ENCODE assay signal across 17 cellular contexts in genomic region chr4:129364747-129365452, GRCh38.
A peak's percentile ranks its signal among the peaks of the same experiment; 100 is the strongest.
DNase-seq lines count a peak whose midpoint lies in the region; ATAC-seq and TF ChIP-seq lines count a peak whose summit lies in the region.
"Had no signal": no experiment of that assay in that cellular context is flagged by ENCODE, and none has a peak within 500 bp of the region (broad histone marks: within the 10 kb centered on the region; RNA-seq: fewer than 3 reads in every experiment).

No MANE protein-coding gene starts in this region.

- no peaks in the 10 kb centered on the region for H3K27me3 Mint-ChIP-seq in activated CD4-positive, alpha-beta T cell treated with anti-CD3 and anti-CD28 coated beads, Interleukin-2, amount 10 ng/mL, durations not matched to agents 24 days and 14 days

- H3K23ac ChIP-seq in neuronal stem cell (ENCODE audit: low read depth, low read length, poor library complexity) = no peak overlapping the region

- no peak overlapping the region for H3K4ac ChIP-seq in neuronal stem cell (ENCODE audit: low read length)

- H3K27ac Mint-ChIP-seq in activated CD4-positive, alpha-beta T cell treated with anti-CD3 and anti-CD28 coated beads, Interleukin-2, amount 10 ng/mL, durations not matched to agents 24 days and 14 days = no peak overlapping the region

- H3K14ac ChIP-seq in neuronal stem cell (ENCODE audit: low read length) = no peak overlapping the region

- intact Hi-C loops in activated CD4-positive, alpha-beta T cell treated with anti-CD3 and anti-CD28 coated beads, Interleukin-2, amount 10 ng/mL, durations not matched to agents 24 days and 14 days (cut with micrococcal nuclease) = no loop called here
- intact Hi-C loops in sciatic nerve (cut with DNase I) = no loop called here

- H4K91ac ChIP-seq in neuronal stem cell (ENCODE audit: low read depth, low read length, poor library complexity) = no peak overlapping the region

- no peaks in the 10 kb centered on the region for H3K4me1 Mint-ChIP-seq in activated CD4-positive, alpha-beta T cell treated with anti-CD3 and anti-CD28 coated beads, Interleukin-2, amount 10 ng/mL, durations not matched to agents 24 days and 14 days

- no peak overlapping the region for H3K27ac ChIP-seq in neuronal stem cell (replicated peaks; ENCODE audit: low read length)
- H3K27ac ChIP-seq: BLaER1 treated with 17β-estradiol and CSF1 and Interleukin-3, amounts not matched to agents 10 nM and 100 nM; SJCRH30 had no signal

- no peaks in the 10 kb centered on the region for H3K9me3 Mint-ChIP-seq in activated CD4-positive, alpha-beta T cell treated with anti-CD3 and anti-CD28 coated beads, Interleukin-2, amount 10 ng/mL, durations not matched to agents 24 days and 14 days

- no peak for TF ChIP-seq CTCF in GM12865 (IDR thresholded peaks at IDR 0.05; ENCODE audit: insufficient read depth, low read depth, low read length, missing control alignments)

- H2BK5ac ChIP-seq in neuronal stem cell (ENCODE audit: low read length) = no peak overlapping the region

- H4K8ac ChIP-seq in neuronal stem cell (ENCODE audit: low read depth, low read length) = no peak overlapping the region

- ATAC-seq in sciatic nerve (peak; percentile 45), HG02938 (IDR thresholded peaks at IDR 0.05; ENCODE audit: unreplicated experiment) (no peak)

- no peaks in the 10 kb centered on the region for H3K79me1 ChIP-seq in neuronal stem cell (ENCODE audit: low read depth, low read length)

- no peak overlapping the region for H3K9ac ChIP-seq in neuronal stem cell (ENCODE audit: low read depth, low read length, poor library complexity)
- H3K9ac ChIP-seq: BLaER1 treated with 17β-estradiol and CSF1 and Interleukin-3, amounts not matched to agents 10 nM and 100 nM had no signal

- H3K4me2 ChIP-seq in neuronal stem cell (ENCODE audit: insufficient read depth, low read length, poor library complexity, severe bottlenecking) = no peak overlapping the region

- H2BK120ac ChIP-seq in neuronal stem cell (ENCODE audit: low read depth, low read length) = no peak overlapping the region

- no peak overlapping the region for H3K4me3 ChIP-seq in GM12865 (ENCODE audit: low read depth, low read length)
- H3K4me3 ChIP-seq in neuronal stem cell (ENCODE audit: low read length in 2 of 2) = no peak overlapping the region
- H3K4me3 ChIP-seq: BLaER1 treated with 17β-estradiol and CSF1 and Interleukin-3, amounts not matched to agents 10 nM and 100 nM; SJCRH30 had no signal

- H3K9me3 ChIP-seq in neuronal stem cell (replicated peaks in 1 of 2; ENCODE audit: control insufficient read depth in 2 of 2, insufficient read depth in 1 of 2, low read depth in 1 of 2, low read length in 2 of 2) = no peaks in the 10 kb centered on the region
- H3K9me3 ChIP-seq: BLaER1 treated with 17β-estradiol and CSF1 and Interleukin-3, amounts not matched to agents 10 nM and 100 nM; SJCRH30 had no signal

- H3K4me3 Mint-ChIP-seq in activated CD4-positive, alpha-beta T cell treated with anti-CD3 and anti-CD28 coated beads, Interleukin-2, amount 10 ng/mL, durations not matched to agents 24 days and 14 days = no peak overlapping the region

- no peaks in the 10 kb centered on the region for H3K27me3 ChIP-seq in neuronal stem cell (ENCODE audit: control insufficient read depth in 3 of 3, insufficient read depth in 3 of 3, low read depth in 1 of 3, low read length in 3 of 3)
- H3K27me3 ChIP-seq: BLaER1 treated with 17β-estradiol and CSF1 and Interleukin-3, amounts not matched to agents 10 nM and 100 nM; SJCRH30 had no signal

- no peaks in the 10 kb centered on the region for H3K4me1 ChIP-seq in neuronal stem cell (ENCODE audit: control insufficient read depth in 2 of 2, insufficient read depth in 1 of 2, low read depth in 1 of 2, low read length in 2 of 2)
- H3K4me1 ChIP-seq: SJCRH30 had no signal

- H3K18ac ChIP-seq in neuronal stem cell (ENCODE audit: low read length) = no peak overlapping the region

- DNase-seq in activated CD4-positive, alpha-beta T cell treated with anti-CD3 and anti-CD28 coated beads, Interleukin-2, amount 10 ng/mL, durations not matched to agents 24 days and 14 days = peak; percentile 65
- no peak for DNase-seq in activated CD4-positive, alpha-beta T cell treated with anti-CD3 and anti-CD28 coated beads, Interleukin-2, amount 50 U/mL, for 1 hour
- DNase-seq in GM12865 (ENCODE audit: low read depth) (peak; percentile 3), SK-N-DZ (ENCODE audit: low spot score) (peak; percentile 46), sciatic nerve (ENCODE audit: low spot score) (no peak), neuronal stem cell (ENCODE audit: low spot score) (no peak)
- DNase-seq in activated CD8-positive, alpha-beta memory T cell treated with anti-CD3 and anti-CD28 coated beads, Interleukin-2, amount 50 U/mL, for 4 hours = no peak
- DNase-seq: GDM1, GOT3, MM.1S, NCI-H1105 treated with DMSO at 0.1 percent for 48 hours, NCI-H187, NCI-H446, NCI-H69, SJCRH30 had no signal

- H2BK12ac ChIP-seq in neuronal stem cell (ENCODE audit: low read length) = no peak overlapping the region

- no peaks in the 10 kb centered on the region for H3K36me3 ChIP-seq in neuronal stem cell (replicated peaks in 1 of 2; ENCODE audit: control insufficient read depth in 2 of 2, insufficient read depth in 2 of 2, low read length in 2 of 2)
- H3K36me3 ChIP-seq: BLaER1 treated with 17β-estradiol and CSF1 and Interleukin-3, amounts not matched to agents 10 nM and 100 nM; SJCRH30 had no signal

- H2AK5ac ChIP-seq in neuronal stem cell (ENCODE audit: low read depth, low read length) = no peak overlapping the region

- WGBS in neuronal stem cell (ENCODE audit: extremely low coverage in 2 of 2, insufficient read length in 2 of 2, insufficient replicate concordance in 1 of 2), 2 donors = no CpG with 5 or more reads among the region's 10 CpGs

- no peaks in the 10 kb centered on the region for H3K36me3 Mint-ChIP-seq in activated CD4-positive, alpha-beta T cell treated with anti-CD3 and anti-CD28 coated beads, Interleukin-2, amount 10 ng/mL, durations not matched to agents 24 days and 14 days (ENCODE audit: low read depth)

- no peak overlapping the region for H2AFZ ChIP-seq in neuronal stem cell (ENCODE audit: low read length)

- no peak overlapping the region for H2BK15ac ChIP-seq in neuronal stem cell (ENCODE audit: low read length)

Comparison
In these comparisons a context has a peak if more than half of its experiments do, and no peak if none do; other contexts are left out.
1. DNase-seq: peak in activated CD4-positive, alpha-beta T cell treated with anti-CD3 and anti-CD28 coated beads, Interleukin-2, amount 10 ng/mL, durations not matched to agents 24 days and 14 days (single experiment), GM12865 (single experiment) and SK-N-DZ (single experiment); none in activated CD4-positive, alpha-beta T cell treated with anti-CD3 and anti-CD28 coated beads, Interleukin-2, amount 50 U/mL, for 1 hour (single experiment), sciatic nerve (single experiment), neuronal stem cell (single experiment) and activated CD8-positive, alpha-beta memory T cell treated with anti-CD3 and anti-CD28 coated beads, Interleukin-2, amount 50 U/mL, for 4 hours (single experiment).